Comparison of ENCODE assay signal across 8 cellular contexts in the genomic region with DNA sequence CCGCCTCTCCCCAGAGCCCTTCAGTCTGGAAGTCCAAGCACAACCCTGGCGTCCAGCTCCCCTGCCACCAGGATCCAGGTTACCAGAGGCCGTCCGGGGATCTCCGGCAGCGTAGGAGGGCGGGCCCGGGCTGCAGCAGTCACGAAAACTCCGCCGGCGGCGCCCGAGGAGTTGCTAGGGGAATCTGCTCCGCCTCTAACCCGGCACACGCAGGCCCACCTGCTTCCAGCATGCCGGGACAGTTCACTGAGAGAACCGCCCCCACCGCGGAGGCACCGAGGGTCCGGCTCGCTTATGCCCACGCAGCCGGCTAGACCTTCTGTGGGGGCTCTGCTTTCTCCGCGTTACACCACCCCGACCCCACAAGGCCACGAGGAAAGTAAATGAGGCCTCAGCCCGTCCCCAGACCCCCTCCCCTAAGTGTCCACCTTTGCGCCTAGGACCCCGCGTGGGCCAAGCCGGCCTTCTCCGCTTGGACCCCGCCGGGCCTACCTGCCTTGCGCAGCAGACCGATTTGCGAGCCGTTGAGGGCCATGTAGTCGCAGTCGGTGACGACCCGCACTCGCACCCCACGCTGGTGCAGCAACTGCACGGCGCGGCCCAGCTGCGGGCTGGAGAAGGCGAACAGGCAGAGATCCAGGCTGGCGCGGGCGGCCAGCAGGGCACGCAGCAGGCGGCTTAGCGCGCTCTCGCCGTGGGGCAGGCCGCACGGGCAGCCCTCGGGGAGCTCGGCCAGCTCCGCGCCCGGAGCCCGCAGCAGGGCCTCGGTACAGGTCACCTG. TPM values are rescaled to one million over a fixed set of nuclear protein-coding genes. Genes with fewer than 3 reads are reported as not detected.
A peak's percentile ranks its signal among the peaks of the same experiment; 100 is the strongest.
DNase-seq lines count a peak whose midpoint lies in the region; ATAC-seq and TF ChIP-seq lines count a peak whose summit lies in the region.

No MANE protein-coding gene starts in this region.

- peaks cover 21% of the 10 kb centered on the region for H3K4me1 ChIP-seq in CD8-positive, alpha-beta T cell (ENCODE audit: insufficient read depth, low read length)
- peaks cover 8% of the 10 kb centered on the region; the same call in 1 of the 2 replicates for H3K4me1 ChIP-seq in MM.1S (ENCODE audit: low read length)
- H3K4me1 ChIP-seq in mesodermal cell (ENCODE audit: control insufficient read depth, insufficient read depth, low read length, poor library complexity, severe bottlenecking) = peaks cover 5% of the 10 kb centered on the region

- peak overlapping the region; percentile 97 for H3K4me2 ChIP-seq in MM.1S (ENCODE audit: low read depth, low read length)

- no peaks in the 10 kb centered on the region for H3K9me3 ChIP-seq in CD8-positive, alpha-beta T cell (ENCODE audit: low read length)
- H3K9me3 ChIP-seq in MM.1S (replicated peaks; ENCODE audit: insufficient read depth, low read length) (no peaks in the 10 kb centered on the region), mesodermal cell (ENCODE audit: control insufficient read depth, low read length) (no peaks in the 10 kb centered on the region)

- peaks cover 31% of the 10 kb centered on the region for H3F3A ChIP-seq in MM.1S (ENCODE audit: insufficient read depth, low read length)

- H3K4me3 Mint-ChIP-seq in CD8-positive, alpha-beta T cell = peak overlapping the region; percentile 86
- H3K4me3 Mint-ChIP-seq in stimulated activated naive B cell treated with anti-CD40 and anti-IgM and Interleukin-4, amounts not matched to agents 10 μg/mL and 1 μg/mL and 100 μg/mL, for 72 hours = peak overlapping the region; percentile 87 to 89

- H3K9ac ChIP-seq in MM.1S (ENCODE audit: low read length) = peak overlapping the region; percentile 91

- peaks cover 29% of the 10 kb centered on the region for H3K4me1 Mint-ChIP-seq in CD8-positive, alpha-beta T cell (ENCODE audit: low read depth)
- H3K4me1 Mint-ChIP-seq in stimulated activated naive B cell treated with anti-CD40 and anti-IgM and Interleukin-4, amounts not matched to agents 10 μg/mL and 1 μg/mL and 100 μg/mL, for 72 hours = peaks cover 17 to 32% of the 10 kb centered on the region in 2 donors

- H4K20me1 ChIP-seq in MM.1S (ENCODE audit: insufficient read depth, low read length) = no peaks in the 10 kb centered on the region

- no peaks in the 10 kb centered on the region for H3K27me3 Mint-ChIP-seq in CD8-positive, alpha-beta T cell (ENCODE audit: low read depth)
- H3K27me3 Mint-ChIP-seq in stimulated activated naive B cell treated with anti-CD40 and anti-IgM and Interleukin-4, amounts not matched to agents 10 μg/mL and 1 μg/mL and 100 μg/mL, for 72 hours = no peaks in the 10 kb centered on the region

- peak overlapping the region; percentile 75 for H3K4me3 ChIP-seq in CD8-positive, alpha-beta T cell (ENCODE audit: low read depth, low read length)
- peak overlapping the region; percentile 88 for H3K4me3 ChIP-seq in MM.1S (ENCODE audit: low read length)
- H3K4me3 ChIP-seq in mesodermal cell (ENCODE audit: extremely low read depth, insufficient read depth, low read length, poor library complexity, severe bottlenecking) = peak overlapping the region; percentile 27

- peaks cover 8% of the 10 kb centered on the region for H3K36me3 ChIP-seq in CD8-positive, alpha-beta T cell (ENCODE audit: insufficient read depth, low read length)
- H3K36me3 ChIP-seq in MM.1S (replicated peaks; ENCODE audit: insufficient read depth, low read length) (no peaks in the 10 kb centered on the region), mesodermal cell (ENCODE audit: control insufficient read depth, insufficient read depth, low read length) (peaks cover 3% of the 10 kb centered on the region)

- no peak for TF ChIP-seq CTCF in CD8-positive, alpha-beta T cell (IDR thresholded peaks at IDR 0.05)
- TF ChIP-seq CTCF in MM.1S (IDR thresholded peaks at IDR 0.05; ENCODE audit: low read length) = no peak

- H3K9me2 ChIP-seq in MM.1S (replicated peaks; ENCODE audit: insufficient read depth, low read length) = no peaks in the 10 kb centered on the region

- peak; percentile 41 for ATAC-seq in CD8-positive, alpha-beta T cell
- peak; percentile 2 for ATAC-seq in GM21367 (IDR thresholded peaks at IDR 0.05; ENCODE audit: unreplicated experiment)
- peak; percentile 64 to 74 for ATAC-seq in stimulated activated naive B cell treated with anti-CD40 and anti-IgM and Interleukin-4, amounts not matched to agents 10 μg/mL and 1 μg/mL and 100 μg/mL, for 72 hours (replicated peaks)

- H2AFZ ChIP-seq in MM.1S (ENCODE audit: low read length) = peak overlapping the region; percentile 85

- peaks cover 35% of the 10 kb centered on the region for H3K79me2 ChIP-seq in MM.1S (ENCODE audit: low read length)

- POLR2A ChIA-PET in CD8-positive, alpha-beta T cell (lab: Charles Lee) = interaction anchor here (1.0 to 1.7 kb wide), 4 partner anchors 22 to 32 kb away, joined by 3 to 6 read pairs (median 4); a partner anchor contains a TSS

- no peaks in the 10 kb centered on the region for H3K9me3 Mint-ChIP-seq in CD8-positive, alpha-beta T cell
- H3K9me3 Mint-ChIP-seq in stimulated activated naive B cell treated with anti-CD40 and anti-IgM and Interleukin-4, amounts not matched to agents 10 μg/mL and 1 μg/mL and 100 μg/mL, for 72 hours = peaks cover 0 to 5% of the 10 kb centered on the region in 2 donors

- H3K36me3 Mint-ChIP-seq in CD8-positive, alpha-beta T cell = peaks cover 25% of the 10 kb centered on the region
- H3K36me3 Mint-ChIP-seq in stimulated activated naive B cell treated with anti-CD40 and anti-IgM and Interleukin-4, amounts not matched to agents 10 μg/mL and 1 μg/mL and 100 μg/mL, for 72 hours = peaks cover 27 to 34% of the 10 kb centered on the region in 2 donors

- CTCF ChIA-PET in CD8-positive, alpha-beta T cell (lab: Charles Lee) = interaction anchor here (0.6 to 1.6 kb wide), 3 partner anchors 15 to 25 kb away, joined by 3 to 4 read pairs (median 3); no protein-coding TSS in a partner anchor

- 40 to 46% methylated on average over 65 to 71 of the region's 71 CpGs for WGBS in mesodermal cell (ENCODE audit: insufficient coverage in 2 of 2), 2 experiments

- H3K27ac Mint-ChIP-seq in CD8-positive, alpha-beta T cell = peak overlapping the region; percentile 92
- peak overlapping the region; percentile 97 for H3K27ac Mint-ChIP-seq in stimulated activated naive B cell treated with anti-CD40 and anti-IgM and Interleukin-4, amounts not matched to agents 10 μg/mL and 1 μg/mL and 100 μg/mL, for 72 hours

- peak in 5 of 7 experiments; percentile 38 to 75 (median 63) for DNase-seq in CD8-positive, alpha-beta T cell
- peak; percentile 84 for DNase-seq in MM.1S
- DNase-seq in activated CD4-positive, CD25-positive, alpha-beta regulatory T cell treated with anti-CD3 and anti-CD28 coated beads, Interleukin-2, amount 50 U/mL, for 16 hours (ENCODE audit: low read depth, low spot score) = peak; percentile 10
- DNase-seq in caudate nucleus (lab: John Stamatoyannopoulos, UW) = peak in 21 of 61 donors; percentile 18 to 67 (median 40)
- DNase-seq in stimulated activated naive B cell treated with anti-CD40 and anti-IgM and Interleukin-4, amounts not matched to agents 10 μg/mL and 1 μg/mL and 100 μg/mL, for 72 hours = peak; percentile 67
- DNase-seq in foreskin melanocyte = no peak

- H3K27me3 ChIP-seq in CD8-positive, alpha-beta T cell (ENCODE audit: insufficient read depth, low read length) = no peaks in the 10 kb centered on the region
- no peaks in the 10 kb centered on the region for H3K27me3 ChIP-seq in MM.1S (replicated peaks; ENCODE audit: insufficient read depth, low read length)

- H3K27ac ChIP-seq in CD8-positive, alpha-beta T cell (ENCODE audit: low read depth, low read length) = peak overlapping the region; percentile 41
- H3K27ac ChIP-seq in MM.1S (ENCODE audit: low read length) = peak overlapping the region; percentile 38; the same call in 1 of the 2 replicates
- H3K27ac ChIP-seq in caudate nucleus (ENCODE audit: low read depth, low read length) = peak overlapping the region; percentile 91
- no peak overlapping the region for H3K27ac ChIP-seq in mesodermal cell (ENCODE audit: low read depth, low read length, severe bottlenecking)

- intact Hi-C loops in CD8-positive, alpha-beta T cell (cut with DNase I, micrococcal nuclease) = loop anchor here (1.0 to 5.0 kb wide), 5 partner anchors 23 to 163 kb away; a partner anchor contains a TSS

RNA-seq across cellular contexts. Expression of a gene that starts 0.6 kb away (rescaled TPM):
- 1 to 10 TPM; 3.2 to 3.3 TPM for total RNA-seq in CD8-positive, alpha-beta T cell
- 0.59 TPM for polyA plus RNA-seq in mesodermal cell (2013, experiment 1 of 2)
- 0.96 TPM for polyA plus RNA-seq in mesodermal cell (2013, experiment 2 of 2)

RNA-seq across cellular contexts. Expression of a gene that starts 31.4 kb away (rescaled TPM):
- total RNA-seq in CD8-positive, alpha-beta T cell = 10 to 100 TPM; 13.4 to 14.6 TPM
- polyA plus RNA-seq in mesodermal cell (2013, experiment 1 of 2) = 23.0 TPM
- 17.8 TPM for polyA plus RNA-seq in mesodermal cell (2013, experiment 2 of 2)

Comparison
In these comparisons a context has a peak if more than half of its experiments do, and no peak if none do; other contexts are left out.
1. ATAC-seq: peak in every context shown above with its lines; median percentile 69 in stimulated activated naive B cell treated with anti-CD40 and anti-IgM and Interleukin-4, amounts not matched to agents 10 μg/mL and 1 μg/mL and 100 μg/mL, for 72 hours; 41 in CD8-positive, alpha-beta T cell; 2 in GM21367.
2. H3K4me3 ChIP-seq: peak in every context shown above with its lines; median percentile 88 in MM.1S; 75 in CD8-positive, alpha-beta T cell; 27 in mesodermal cell.